ENCODE assay signal across 24 cellular contexts in the genomic region with DNA sequence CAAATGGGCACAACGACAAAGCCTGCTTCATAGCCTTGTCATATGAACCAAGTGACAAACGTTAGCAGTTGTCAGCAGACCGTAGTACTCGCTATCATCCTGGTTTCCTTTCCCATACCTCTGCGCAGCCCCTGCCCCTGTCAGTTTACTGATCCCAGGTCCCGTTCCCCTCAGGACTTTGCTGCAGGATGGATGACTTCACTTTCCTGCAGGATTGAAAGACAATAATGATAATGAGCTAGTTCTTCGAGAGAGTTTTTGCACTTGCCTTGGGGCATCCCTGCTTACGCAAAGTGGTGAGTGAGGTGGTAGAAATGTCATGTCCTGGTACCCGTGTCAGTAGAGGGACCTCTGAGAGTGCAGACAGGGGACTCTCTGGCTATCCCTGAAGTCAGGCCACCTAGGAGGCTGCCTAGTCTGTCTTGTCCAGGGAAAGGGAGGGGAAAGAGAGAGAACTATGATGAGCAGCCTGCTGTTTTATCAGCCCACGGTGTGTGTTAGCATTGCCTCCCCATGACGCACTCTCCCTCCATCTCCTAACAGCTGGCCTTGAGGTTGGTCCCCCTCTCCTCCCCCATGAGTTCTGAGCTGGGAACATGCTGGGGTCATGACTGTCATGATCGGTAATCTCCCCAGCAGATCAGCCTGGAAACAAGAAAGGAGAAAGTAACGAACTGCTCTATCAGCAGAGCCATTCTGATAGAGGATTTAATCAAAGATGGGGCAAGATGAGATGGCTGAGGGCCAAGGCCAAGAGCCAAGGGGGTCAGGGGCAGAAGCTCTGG. TPM values are rescaled to one million over a fixed set of nuclear protein-coding genes. Genes with fewer than 3 reads are reported as not detected.
DNase-seq lines count a peak whose midpoint lies in the region; TF ChIP-seq lines count a peak whose summit lies in the region.
"Had no signal": no experiment of that assay in that cellular context is flagged by ENCODE, and none has a peak within 500 bp of the region (broad histone marks: within the 10 kb centered on the region; RNA-seq: fewer than 3 reads in every experiment).

No MANE protein-coding gene starts in this region.

- DNase-seq in LHCN-M2 (ENCODE audit: low read depth) (peak; percentile 42), epithelial cell of esophagus (ENCODE audit: low read depth) (peak; percentile 15), nucleus accumbens (lab: John Stamatoyannopoulos, UW) (no peak), activated gamma-delta T cell (lab: John Stamatoyannopoulos, UW) (no peak), SW480 (ENCODE audit: low spot score) (no peak)
- peak; percentile 12 for DNase-seq in stimulated activated CD8-positive, alpha-beta memory T cell treated with anti-CD3 and anti-CD28 coated beads, Interleukin-4, amount 100 ng/mL, for 48 hours
- no peak for DNase-seq in stimulated activated naive CD4-positive, alpha-beta T cell (lab: John Stamatoyannopoulos, UW)
- DNase-seq: activated CD4-positive, alpha-beta T cell treated with anti-CD3 and anti-CD28 coated beads, Interleukin-2, amount 10 ng/mL, durations not matched to agents 24 days and 14 days; Calu3; DMS79 treated with DMSO at 0.1 percent for 48 hours; hippocampal formation; immature natural killer cell; left ventricle myocardium superior; naive thymus-derived CD4-positive, alpha-beta T cell; NCI-H1417 treated with DMSO at 0.1 percent for 48 hours; NCI-H345; NCI-H774; retina; spleen; T-helper 2 cell had no signal

- no peak for TF ChIP-seq CTCF in VCaP (conservative IDR thresholded peaks at IDR 0.05)
- no peak for TF ChIP-seq CTCF in epithelial cell of esophagus (IDR thresholded peaks at IDR 0.05; ENCODE audit: insufficient read depth, low read depth, low read length, missing control alignments)

- H3K27ac ChIP-seq in VCaP = peak overlapping the region; percentile 80; the same call in 1 of the 2 replicates
- H3K27ac ChIP-seq: RWPE1, SK-N-MC, spleen, vagina had no signal

- no peak overlapping the region for H3K4me3 ChIP-seq in epithelial cell of esophagus (ENCODE audit: low read length)
- H3K4me3 ChIP-seq: SK-N-MC, spleen, vagina had no signal

RNA-seq across cellular contexts. Expression of gene ELK4, which starts 53.7 kb away (rescaled TPM):
- 10.5 and 13.3 TPM in 2 replicates for total RNA-seq in LHCN-M2 (2014; rRNA removed)
- 3.0 TPM for polyA plus RNA-seq in LHCN-M2 (2012)

Comparison
In these comparisons a context has a peak if more than half of its experiments do, and no peak if none do; other contexts are left out.
1. DNase-seq: peak in LHCN-M2 (single experiment), epithelial cell of esophagus (single experiment) and stimulated activated CD8-positive, alpha-beta memory T cell treated with anti-CD3 and anti-CD28 coated beads, Interleukin-4, amount 100 ng/mL, for 48 hours (single experiment); none in nucleus accumbens (0 of 56), activated gamma-delta T cell (single experiment), stimulated activated naive CD4-positive, alpha-beta T cell (0 of 6) and SW480 (single experiment).